8 cellular contexts compared by ENCODE assay signal in the genomic region with DNA sequence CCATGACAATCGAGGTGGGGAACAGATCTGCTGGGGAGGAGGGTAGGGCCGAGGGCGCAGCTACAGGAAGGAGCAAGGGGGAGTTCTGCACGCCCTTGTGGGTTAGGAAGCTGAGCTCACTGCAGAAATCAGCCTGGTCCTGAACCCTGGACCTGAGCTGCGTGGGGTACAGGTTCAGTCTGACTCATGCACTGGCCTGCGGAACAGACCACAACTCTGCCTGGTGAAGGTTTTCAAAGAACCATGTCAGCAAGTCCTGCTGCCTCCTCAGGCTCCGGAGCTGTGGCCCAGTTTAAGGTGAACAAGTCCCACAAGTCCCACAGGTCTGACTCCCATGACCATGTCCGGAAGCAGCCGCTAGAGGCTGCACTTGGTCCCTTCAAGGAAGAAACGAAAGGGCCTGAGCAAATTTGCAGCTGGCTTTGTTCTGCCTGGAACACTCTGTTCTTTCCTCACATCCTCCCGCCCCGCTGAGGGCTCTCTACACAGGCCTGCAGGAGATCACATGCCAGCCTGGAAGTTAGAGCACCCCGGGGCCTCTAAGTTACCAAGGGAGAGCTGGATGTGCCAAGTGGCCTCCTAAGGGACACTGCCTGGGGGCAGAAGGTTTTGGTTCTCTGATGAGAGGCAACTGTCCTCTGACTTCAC. TPM values are rescaled to one million over a fixed set of nuclear protein-coding genes. Genes with fewer than 3 reads are reported as not detected.
DNase-seq lines count a peak whose midpoint lies in the region; ATAC-seq lines count a peak whose summit lies in the region.

No MANE protein-coding gene starts in this region.

- H3K27ac ChIP-seq in effector memory CD4-positive, alpha-beta T cell (ENCODE audit: insufficient read depth, low read length, poor library complexity, severe bottlenecking), result peak overlapping the region; percentile 58

- peak; percentile 74 for ATAC-seq in GM18907 (IDR thresholded peaks at IDR 0.05; ENCODE audit: unreplicated experiment)
- ATAC-seq in HG03135 (IDR thresholded peaks at IDR 0.05; ENCODE audit: unreplicated experiment), result peak; percentile 50

- CTCF ChIA-PET in activated CD4-positive, alpha-beta memory T cell treated with anti-CD3 and anti-CD28 coated beads, Interleukin-2, amount 10 ng/mL, durations not matched to agents 7 days and 5 days (lab: Charles Lee), result interaction anchor here (0.7 to 5.4 kb wide), 45 partner anchors 9 to 509 kb away, joined by 3 to 86 read pairs (median 4); a partner anchor contains a TSS

- peak overlapping the region; percentile 98 for H3K27ac Mint-ChIP-seq in activated CD4-positive, alpha-beta memory T cell treated with anti-CD3 and anti-CD28 coated beads, Interleukin-2, amount 10 ng/mL, durations not matched to agents 7 days and 5 days

- peaks cover 25% of the 10 kb centered on the region for H3K4me1 ChIP-seq in effector memory CD4-positive, alpha-beta T cell (ENCODE audit: control insufficient read depth, insufficient read depth, low read length, poor library complexity, severe bottlenecking)

- H3K9me3 Mint-ChIP-seq in activated CD4-positive, alpha-beta memory T cell treated with anti-CD3 and anti-CD28 coated beads, Interleukin-2, amount 10 ng/mL, durations not matched to agents 7 days and 5 days, result peaks cover 6% of the 10 kb centered on the region

- H3K4me3 ChIP-seq in effector memory CD4-positive, alpha-beta T cell (ENCODE audit: insufficient read depth, low read depth, low read length, poor library complexity, severe bottlenecking), result peak overlapping the region; percentile 64

- no peaks in the 10 kb centered on the region for H3K9me3 ChIP-seq in effector memory CD4-positive, alpha-beta T cell (ENCODE audit: control insufficient read depth, low read length)

- H3K4me3 Mint-ChIP-seq in activated CD4-positive, alpha-beta memory T cell treated with anti-CD3 and anti-CD28 coated beads, Interleukin-2, amount 10 ng/mL, durations not matched to agents 7 days and 5 days, result peak overlapping the region; percentile 88

- H3K4me1 Mint-ChIP-seq in activated CD4-positive, alpha-beta memory T cell treated with anti-CD3 and anti-CD28 coated beads, Interleukin-2, amount 10 ng/mL, durations not matched to agents 7 days and 5 days, result peaks cover 47% of the 10 kb centered on the region

- no peaks in the 10 kb centered on the region for H3K27me3 ChIP-seq in effector memory CD4-positive, alpha-beta T cell (replicated peaks; ENCODE audit: control insufficient read depth, insufficient read depth, low read length, poor library complexity, severe bottlenecking)

- peaks cover 5% of the 10 kb centered on the region for H3K36me3 Mint-ChIP-seq in activated CD4-positive, alpha-beta memory T cell treated with anti-CD3 and anti-CD28 coated beads, Interleukin-2, amount 10 ng/mL, durations not matched to agents 7 days and 5 days (ENCODE audit: low read depth)

- H3K27me3 Mint-ChIP-seq in activated CD4-positive, alpha-beta memory T cell treated with anti-CD3 and anti-CD28 coated beads, Interleukin-2, amount 10 ng/mL, durations not matched to agents 7 days and 5 days, result no peaks in the 10 kb centered on the region

- DNase-seq in AML-193 (lab: John Stamatoyannopoulos, UW) (peak; percentile 79 to 83), NCI-H526 treated with DMSO at 0.1 percent for 48 hours (lab: John Stamatoyannopoulos, UW) (peak; percentile 64), midbrain (lab: John Stamatoyannopoulos, UW) (peak; percentile 62)
- DNase-seq in activated CD4-positive, alpha-beta memory T cell treated with anti-CD3 and anti-CD28 coated beads, Interleukin-2, amount 10 ng/mL, durations not matched to agents 7 days and 5 days, result peak; percentile 92
- peak; percentile 52 to 64 (median 61) for DNase-seq in effector memory CD4-positive, alpha-beta T cell
- DNase-seq in stimulated activated CD8-positive, alpha-beta memory T cell treated with anti-CD3 and anti-CD28 coated beads, Interleukin-4, amount 100 ng/mL, for 48 hours, result peak; percentile 83

- POLR2A ChIA-PET in activated CD4-positive, alpha-beta memory T cell treated with anti-CD3 and anti-CD28 coated beads, Interleukin-2, amount 10 ng/mL, durations not matched to agents 7 days and 5 days (lab: Charles Lee), result interaction anchor here (0.6 to 6.8 kb wide), 22 partner anchors 13 to 371 kb away, joined by 3 to 132 read pairs (median 6); a partner anchor contains a TSS

- H3K36me3 ChIP-seq in effector memory CD4-positive, alpha-beta T cell (ENCODE audit: control insufficient read depth, insufficient read depth, low read length), result no peaks in the 10 kb centered on the region

RNA-seq across cellular contexts. Expression of a gene that starts 49.3 kb away (rescaled TPM):
- 100 to 1,000 TPM; 153 to 170 TPM for total RNA-seq in activated CD4-positive, alpha-beta memory T cell treated with anti-CD3 and anti-CD28 coated beads, Interleukin-2, amount 10 ng/mL, durations not matched to agents 7 days and 5 days

Comparison
In these comparisons a context has a peak if more than half of its experiments do, and no peak if none do; other contexts are left out.
1. Peak in every context shown above with its lines: DNase-seq, ATAC-seq, H3K4me3 ChIP-seq and H3K27ac ChIP-seq.